Comparison of ENCODE assay signal across 9 cellular contexts in the genomic region with DNA sequence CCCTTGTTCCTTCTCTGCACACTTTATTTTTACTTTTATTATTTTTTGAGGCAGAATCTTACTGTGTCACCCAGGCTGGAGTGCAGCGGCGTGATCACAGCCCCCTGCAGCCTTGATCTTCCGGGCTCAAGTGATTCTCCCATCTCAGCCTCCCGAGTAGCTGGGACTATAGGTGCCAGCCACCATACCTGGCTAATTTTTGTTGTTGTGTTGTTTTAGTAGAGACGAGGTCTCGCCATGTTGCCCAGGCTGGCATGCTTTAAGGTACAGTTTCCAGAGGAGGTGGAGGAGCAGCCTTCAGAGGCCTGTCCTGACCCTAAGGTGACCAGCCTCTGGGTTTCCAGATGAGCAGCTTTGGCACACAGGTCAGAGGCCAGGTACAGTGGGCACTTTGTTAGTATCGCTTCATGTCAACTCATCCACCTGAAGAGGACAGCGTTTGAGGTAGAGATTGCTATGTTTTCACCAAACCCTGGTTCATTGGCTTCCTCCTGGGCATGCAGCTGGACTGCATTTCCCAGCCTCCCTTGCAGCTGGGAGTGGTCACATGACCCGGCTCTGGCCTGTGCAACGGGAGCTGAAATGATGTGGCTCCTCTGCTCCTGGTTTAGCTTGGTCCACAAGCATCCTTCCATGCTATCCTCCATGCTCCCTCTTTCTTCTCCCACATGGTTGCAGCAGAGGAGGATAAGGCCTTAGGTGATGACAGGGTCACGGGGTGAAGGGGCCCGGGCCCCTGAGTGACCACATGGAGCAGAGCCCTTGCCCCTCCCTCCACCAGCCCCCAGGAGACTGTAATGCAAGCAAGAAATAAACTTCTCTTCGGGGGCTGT.
DNase-seq lines count a peak whose midpoint lies in the region; ATAC-seq and TF ChIP-seq lines count a peak whose summit lies in the region.
"Had no signal": no experiment of that assay in that cellular context is flagged by ENCODE, and none has a peak within 500 bp of the region (broad histone marks: within the 10 kb centered on the region; RNA-seq: fewer than 3 reads in every experiment).

No MANE protein-coding gene starts in this region.

- no peaks in the 10 kb centered on the region for H3K9me3 ChIP-seq in body of pancreas

- no peak for TF ChIP-seq CTCF in HFFc6 (IDR thresholded peaks at IDR 0.05)
- TF ChIP-seq CTCF in body of pancreas (IDR thresholded peaks at IDR 0.05), result no peak

- ATAC-seq in body of pancreas (no peak), GM21423 (IDR thresholded peaks at IDR 0.05; ENCODE audit: unreplicated experiment) (no peak)

- no peak for TF ChIP-seq POLR2A in body of pancreas (IDR thresholded peaks at IDR 0.05)

- peaks cover 54% of the 10 kb centered on the region for H3K4me1 Mint-ChIP-seq in HFFc6 (ENCODE audit: low read depth)

- no peak overlapping the region for H3K4me3 ChIP-seq in body of pancreas

- peaks cover 19% of the 10 kb centered on the region for H3K4me1 ChIP-seq in body of pancreas

- H3K4me3 Mint-ChIP-seq in HFFc6, result no peak overlapping the region

- peak overlapping the region in 1 of 4 donors; percentile 7 for H3K27ac ChIP-seq in body of pancreas

- no peaks in the 10 kb centered on the region for H3K36me3 ChIP-seq in body of pancreas (replicated peaks in 1 of 2; ENCODE audit: insufficient read depth in 1 of 2, low read depth in 2 of 2)

- no peaks in the 10 kb centered on the region for H3K27me3 ChIP-seq in body of pancreas

- no peaks in the 10 kb centered on the region for H3K36me3 Mint-ChIP-seq in HFFc6 (ENCODE audit: low read depth)

- WGBS in body of pancreas, 2 donors, result 76 to 78% methylated on average over 11 to 13 of the region's 13 CpGs

- peaks cover 1% of the 10 kb centered on the region for H3K27me3 Mint-ChIP-seq in HFFc6 (ENCODE audit: insufficient read depth)

- intact Hi-C loops in body of pancreas (cut with DNase I), result no loop called here

- H3K9me3 Mint-ChIP-seq in HFFc6, result no peaks in the 10 kb centered on the region

- no peak overlapping the region for H3K27ac Mint-ChIP-seq in HFFc6

- DNase-seq in AG20443 (ENCODE audit: low spot score), result peak; percentile 52
- peak; percentile 45 for DNase-seq in HFFc6
- DNase-seq in body of pancreas, result peak in 3 of 4 donors; percentile 38 to 45 (median 38)
- DNase-seq in lung microvascular endothelial cell (ENCODE audit: low read depth in 2 of 2), result peak; percentile 33 to 58
- DNase-seq in NCI-H345 treated with DMSO at 0.1 percent for 48 hours (lab: John Stamatoyannopoulos, UW; ENCODE audit: unreplicated experiment), result no peak
- no peak for DNase-seq in cerebellar nuclear complex (lab: John Stamatoyannopoulos, UW)
- no peak for DNase-seq in HuH-7.5 (ENCODE audit: low spot score)
- DNase-seq: MM.1S had no signal

Comparison
In these comparisons a context has a peak if more than half of its experiments do, and no peak if none do; other contexts are left out.
1. DNase-seq: peak in AG20443 (single experiment), HFFc6 (single experiment), body of pancreas (3 of 4) and lung microvascular endothelial cell (2 of 2); none in NCI-H345 treated with DMSO at 0.1 percent for 48 hours (single experiment), cerebellar nuclear complex (0 of 2) and HuH-7.5 (single experiment).